ENCODE assay signal across 16 cellular contexts in the genomic region with DNA sequence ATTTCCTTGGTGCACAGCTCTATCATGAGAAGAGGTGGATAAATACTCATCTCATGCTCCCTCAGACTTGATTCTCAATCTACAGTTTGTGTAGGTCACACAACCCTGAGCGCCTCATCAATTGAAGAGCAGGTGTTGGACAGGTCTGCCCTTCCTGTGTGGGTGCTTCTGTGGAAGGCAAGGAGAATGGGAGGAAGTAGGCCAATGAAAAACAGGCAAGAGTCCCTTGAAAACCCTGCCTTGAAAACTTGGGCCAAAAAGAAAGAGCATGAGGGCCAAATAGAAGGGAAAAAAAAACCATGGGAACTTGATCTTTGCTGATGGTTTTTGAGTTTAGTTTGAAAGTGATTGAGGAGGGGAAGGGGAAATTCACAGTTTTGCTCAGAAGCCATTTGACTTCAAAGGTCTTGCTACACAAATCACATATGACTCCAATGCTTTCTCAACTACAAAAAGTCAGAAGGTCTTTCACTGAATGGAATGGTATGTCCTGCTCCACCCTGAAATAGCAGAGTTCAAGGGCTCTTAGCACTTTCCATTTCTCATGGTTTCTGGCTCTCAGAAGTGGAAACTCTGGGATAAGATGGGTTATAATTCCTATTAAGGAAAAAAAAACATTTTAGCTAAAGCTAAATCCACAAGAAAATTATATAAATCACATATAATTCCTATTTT. TPM values are rescaled to one million over a fixed set of nuclear protein-coding genes. Genes with fewer than 3 reads are reported as not detected.
DNase-seq lines count a peak whose midpoint lies in the region; ATAC-seq, FAIRE-seq and TF ChIP-seq lines count a peak whose summit lies in the region.
"Had no signal": no experiment of that assay in that cellular context is flagged by ENCODE, and none has a peak within 500 bp of the region (broad histone marks: within the 10 kb centered on the region; RNA-seq: fewer than 3 reads in every experiment).

No MANE protein-coding gene starts in this region.

- 86% methylated on average over 1 of the region's 1 CpG for WGBS in suprapubic skin

- H3K27ac ChIP-seq in left lung = peak overlapping the region; percentile 53 to 81
- H3K27ac ChIP-seq in suprapubic skin = peak overlapping the region; percentile 63
- H3K27ac ChIP-seq: BLaER1, parathyroid adenoma, PC-9 had no signal

- intact Hi-C loops in left lung (cut with DNase I) = no loop called here

- peak; percentile 53 for FAIRE-seq in GM19239 (lab: Jason Lieb, UNC)
- FAIRE-seq: bronchial epithelial cell, K562 had no signal

- no peak for TF ChIP-seq POLR2A in suprapubic skin (IDR thresholded peaks at IDR 0.05)

- H3K4me1 ChIP-seq in left lung (peaks cover 16 to 17% of the 10 kb centered on the region in 2 donors), suprapubic skin (no peaks in the 10 kb centered on the region)
- H3K4me1 ChIP-seq: BLaER1, parathyroid adenoma had no signal

- DNase-seq in GM19239 (ENCODE audit: insufficient read length, low spot score) (no peak), cardiac fibroblast (ENCODE audit: low read depth in 2 of 2) (peak; percentile 64 to 74), left lung (no peak), suprapubic skin (ENCODE audit: low spot score in 2 of 2) (no peak), NCI-H2227 treated with DMSO at 0.1 percent for 48 hours (lab: John Stamatoyannopoulos, UW) (no peak), H7 (no peak)
- no peak for DNase-seq in effector CD4-positive, alpha-beta T cell
- DNase-seq: activated B cell treated with CpG ODN at 0.5 μM for 24 hours; activated naive CD4-positive, alpha-beta T cell treated with Interleukin-2 at 50 U/mL for 16 hours; NCI-H524 treated with DMSO at 0.1 percent for 48 hours; PC-9 had no signal

- peak; percentile 94 for ATAC-seq in left lung
- ATAC-seq in HG03159 (IDR thresholded peaks at IDR 0.05; ENCODE audit: unreplicated experiment) = no peak
- ATAC-seq: K562 had no signal

- H3K9me3 ChIP-seq in left lung (no peaks in the 10 kb centered on the region), suprapubic skin (no peaks in the 10 kb centered on the region)
- H3K9me3 ChIP-seq: BLaER1 had no signal

- TF ChIP-seq EP300 in suprapubic skin (IDR thresholded peaks at IDR 0.05) = no peak

- H3K36me3 ChIP-seq in left lung = no peaks in the 10 kb centered on the region
- no peaks in the 10 kb centered on the region for H3K36me3 ChIP-seq in suprapubic skin
- no peaks in the 10 kb centered on the region for H3K36me3 ChIP-seq in H7 (replicated peaks; ENCODE audit: control insufficient read depth, insufficient read depth, low read length)
- H3K36me3 ChIP-seq: BLaER1 had no signal

- TF ChIP-seq CTCF in cardiac fibroblast (IDR thresholded peaks at IDR 0.05; ENCODE audit: low read depth, low read length) (no peak), left lung (IDR thresholded peaks at IDR 0.05) (no peak), suprapubic skin (IDR thresholded peaks at IDR 0.05) (no peak)

- H3K27me3 ChIP-seq in left lung (no peaks in the 10 kb centered on the region), suprapubic skin (no peaks in the 10 kb centered on the region), H7 (ENCODE audit: control insufficient read depth, insufficient read depth, low read length) (no peaks in the 10 kb centered on the region)
- H3K27me3 ChIP-seq: BLaER1 had no signal

- no peak overlapping the region for H3K4me3 ChIP-seq in cardiac fibroblast (replicated peaks in 1 of 2; ENCODE audit: low read depth in 2 of 2, low read length in 2 of 2)
- no peak overlapping the region for H3K4me3 ChIP-seq in left lung
- H3K4me3 ChIP-seq in suprapubic skin = no peak overlapping the region
- H3K4me3 ChIP-seq in H7 (ENCODE audit: insufficient read depth, low read depth, low read length) = no peak overlapping the region
- H3K4me3 ChIP-seq: BLaER1, K562, PC-9 had no signal

RNA-seq across cellular contexts. Expression of a gene that starts 37.2 kb away (rescaled TPM):
- total RNA-seq in left lung (100 to 1,000 TPM; 249 to 283 TPM), suprapubic skin (10 to 100 TPM; 80.4 to 96.4 (median 83.6) TPM)
- 0.07 TPM in 1 of 2 replicates, not detected in the other for total RNA-seq in H7 (2014; rRNA removed; shearing (Covaris generic))
- total RNA-seq: activated B cell treated with CpG ODN at 0.5 μM for 24 hours had no signal

RNA-seq across cellular contexts. Expression of a gene that starts 59.8 kb away (rescaled TPM):
- total RNA-seq in left lung (1 to 10 TPM; 1.3 to 2.0 TPM), suprapubic skin (under 1 TPM in 1 of 4 donors, not detected in 3; 0.32 TPM)
- not detected in 2 replicates for total RNA-seq in H7 (2014; rRNA removed; shearing (Covaris generic))
- total RNA-seq: activated B cell treated with CpG ODN at 0.5 μM for 24 hours, bronchial epithelial cell, PC-9 had no signal

Comparison
In these comparisons a context has a peak if more than half of its experiments do, and no peak if none do; other contexts are left out.
1. DNase-seq: peak in cardiac fibroblast (2 of 2); none in GM19239 (single experiment), left lung (0 of 2), suprapubic skin (0 of 2), effector CD4-positive, alpha-beta T cell (single experiment), NCI-H2227 treated with DMSO at 0.1 percent for 48 hours (single experiment) and H7 (single experiment).
2. RNA of a gene that starts 37.2 kb away (total RNA-seq): 249 to 283 TPM in left lung and 80.4 to 96.4 TPM in suprapubic skin; 0.07 TPM in H7; every median in the first group is over 10 times any median in the second.